9 cellular contexts compared by ENCODE assay signal in genomic region chr14:37903561-37904191, GRCh38.
DNase-seq lines count a peak whose midpoint lies in the region; ATAC-seq, FAIRE-seq and TF ChIP-seq lines count a peak whose summit lies in the region.
"Had no signal": no experiment of that assay in that cellular context is flagged by ENCODE, and none has a peak within 500 bp of the region (broad histone marks: within the 10 kb centered on the region; RNA-seq: fewer than 3 reads in every experiment).

No MANE protein-coding gene starts in this region.

- H3K36me3 Mint-ChIP-seq in Caco-2 (ENCODE audit: insufficient read depth, unreplicated experiment), result no peaks in the 10 kb centered on the region
- H3K36me3 Mint-ChIP-seq: naive B cell had no signal

- CTCF ChIA-PET in Caco-2 (lab: Charles Lee), result no interaction called here

- no peak overlapping the region for H3K4me3 ChIP-seq in Caco-2 (ENCODE audit: low read depth, low read length)
- H3K4me3 ChIP-seq in transverse colon, result no peak overlapping the region

- in situ Hi-C loops in T47D (cut with HindIII; ENCODE audit: low pct_unique_long_range_greater_than_20kb, low sequenced_read_pairs), result no loop called here
- in situ Hi-C loops in transverse colon (cut with MboI; ENCODE audit: low pct_ligation_motif_present in 1 of 4, low pct_unique_long_range_greater_than_20kb in 1 of 4, low sequenced_read_pairs in 3 of 4), result no loop called here

- intact Hi-C loops in Caco-2 (cut with micrococcal nuclease; ENCODE audit: unreplicated experiment) (loop anchor here (1.0 to 5.0 kb wide), 4 partner anchors 113 to 963 kb away; no protein-coding TSS in a partner anchor), transverse colon (cut with DNase I; ENCODE audit: low total_unique reads) (no loop called here)

- H3K27me3 ChIP-seq in Caco-2 (replicated peaks; ENCODE audit: control insufficient read depth, insufficient read depth, low read length), result no peaks in the 10 kb centered on the region
- H3K27me3 ChIP-seq in transverse colon, result peaks cover 4% of the 10 kb centered on the region

- H3K9me3 ChIP-seq in Caco-2, result no peaks in the 10 kb centered on the region
- no peaks in the 10 kb centered on the region for H3K9me3 ChIP-seq in transverse colon

- H3K4me1 Mint-ChIP-seq in Caco-2 (ENCODE audit: low read depth, unreplicated experiment), result no peaks in the 10 kb centered on the region

- DNase-seq in Caco-2 (peak in 1 of 2 experiments; percentile 53), H54 (ENCODE audit: insufficient read length, low spot score) (peak; percentile 1), NCI-H510A treated with DMSO at 0.1 percent for 48 hours (lab: John Stamatoyannopoulos, UW) (peak; percentile 70), T47D (ENCODE audit: low read depth in 1 of 2, low spot score in 1 of 2) (peak; percentile 34 to 73), left kidney (ENCODE audit: low read depth, low spot score) (peak; percentile 75), transverse colon (no peak), NCI-H226 (no peak)
- DNase-seq: naive B cell had no signal

- POLR2A ChIA-PET in Caco-2 (lab: Charles Lee), result no interaction called here

- H3K9me3 Mint-ChIP-seq in Caco-2 (ENCODE audit: unreplicated experiment), result no peaks in the 10 kb centered on the region
- H3K9me3 Mint-ChIP-seq: naive B cell had no signal

- H3K4me3 Mint-ChIP-seq in Caco-2 (ENCODE audit: unreplicated experiment), result no peak overlapping the region
- H3K4me3 Mint-ChIP-seq: naive B cell had no signal

- FAIRE-seq in H54 (lab: Jason Lieb, UNC), result no peak

- no peaks in the 10 kb centered on the region for H3K27me3 Mint-ChIP-seq in Caco-2 (ENCODE audit: insufficient read depth, unreplicated experiment)

- TF ChIP-seq CTCF in Caco-2 (IDR thresholded peaks at IDR 0.05; ENCODE audit: insufficient read depth in 1 of 2, low read depth in 1 of 2, low read length in 1 of 2, severe bottlenecking in 1 of 2, unreplicated experiment in 1 of 2) (peak; percentile 55 to 66), transverse colon (IDR thresholded peaks at IDR 0.05) (peak; percentile 46 to 63 (median 49))

- ATAC-seq in GM18517 (IDR thresholded peaks at IDR 0.05; ENCODE audit: unreplicated experiment), result no peak

- BruUV-seq in Caco-2 (replicated peaks; lab: Mats Ljungman, UMichigan), result no TSS peak

- H3K36me3 ChIP-seq in Caco-2 (ENCODE audit: control insufficient read depth, insufficient read depth, low read length) (no peaks in the 10 kb centered on the region), transverse colon (no peaks in the 10 kb centered on the region)

- 12 to 15% methylated on average over 8 of the region's 8 CpGs for WGBS in transverse colon (ENCODE audit: low coverage in 1 of 2), 2 donors

- H3K27ac ChIP-seq in transverse colon, result no peak overlapping the region

- no peak overlapping the region for H3K27ac Mint-ChIP-seq in Caco-2 (ENCODE audit: unreplicated experiment)
- H3K27ac Mint-ChIP-seq: naive B cell had no signal

- no peaks in the 10 kb centered on the region for H3K4me1 ChIP-seq in Caco-2
- H3K4me1 ChIP-seq in transverse colon, result no peaks in the 10 kb centered on the region

- TF ChIP-seq EP300 in transverse colon (IDR thresholded peaks at IDR 0.05; ENCODE audit: low read depth), result no peak

- TF ChIP-seq POLR2A in H54 (IDR thresholded peaks at IDR 0.05; ENCODE audit: low read depth, low read length), result no peak
- no peak for TF ChIP-seq POLR2A in transverse colon (IDR thresholded peaks at IDR 0.05)

Comparison
In these comparisons a context has a peak if more than half of its experiments do, and no peak if none do; other contexts are left out.
1. DNase-seq: peak in H54 (single experiment), NCI-H510A treated with DMSO at 0.1 percent for 48 hours (single experiment), T47D (2 of 2) and left kidney (single experiment); none in transverse colon (single experiment) and NCI-H226 (single experiment).